1 cellular context compared by ENCODE assay signal in the genomic region with DNA sequence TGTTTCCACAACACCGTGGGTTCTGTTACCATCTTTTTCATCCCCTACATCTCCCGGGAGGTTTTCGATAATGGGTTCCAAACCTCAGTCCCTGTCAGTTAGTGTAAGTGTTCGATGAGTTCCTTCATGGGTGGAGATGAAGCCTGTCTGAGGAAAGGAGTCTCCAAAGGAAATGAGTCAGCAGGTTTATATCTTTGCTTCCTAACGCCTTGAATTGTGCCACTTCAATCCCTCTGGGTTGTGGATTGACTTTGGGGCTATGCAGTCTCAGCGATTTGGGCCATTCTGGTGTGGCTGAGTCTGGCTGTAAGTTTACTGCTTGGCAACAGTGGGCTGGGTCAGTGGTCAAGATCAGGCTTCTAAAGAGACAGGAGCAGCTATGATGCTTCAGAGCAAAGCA.
A peak's percentile ranks its signal among the peaks of the same experiment; 100 is the strongest.
TF ChIP-seq lines count a peak whose summit lies in the region.

No MANE protein-coding gene starts in this region.

TF ChIP-seq in K562, 482 proteins besides CTCF, POLR2A, EP300 and RAD21:
- TF ChIP-seq HDAC8 (tag; IDR thresholded peaks at IDR 0.05) (no peak), C11orf30 (IDR thresholded peaks at IDR 0.05; ENCODE audit: low read depth) (peak; percentile 85), MAFK (IDR thresholded peaks at IDR 0.05; ENCODE audit: low read length) (peak; percentile 14; the same call in 1 of the 2 replicates), CTBP1 (IDR thresholded peaks at IDR 0.05; ENCODE audit: borderline replicate concordance) (no peak), ATF2 (CRISPR knock-in tag; IDR thresholded peaks at IDR 0.05) (no peak), ZNF830 (CRISPR knock-in tag; IDR thresholded peaks at IDR 0.05) (no peak), RB1 (IDR thresholded peaks at IDR 0.05; ENCODE audit: low read depth) (no peak), ZNF124 (CRISPR knock-in tag; IDR thresholded peaks at IDR 0.05) (no peak), DNMT1 (IDR thresholded peaks at IDR 0.05) (no peak), NFE2 (IDR thresholded peaks at IDR 0.05; ENCODE audit: low read depth) (peak; percentile 74), ZNF212 (CRISPR knock-in tag; IDR thresholded peaks at IDR 0.05) (no peak), MAFF (IDR thresholded peaks at IDR 0.05; ENCODE audit: low read length) (peak; percentile 36; the same call in 1 of the 2 replicates), BRCA1 (IDR thresholded peaks at IDR 0.05) (no peak), BRCA1 (CRISPR knock-in tag; IDR thresholded peaks at IDR 0.05) (no peak), ZNF316 (IDR thresholded peaks at IDR 0.05) (peak; percentile 82), MCM2 (IDR thresholded peaks at IDR 0.05; ENCODE audit: low read depth) (no peak), TSHZ1 (CRISPR knock-in tag; IDR thresholded peaks at IDR 0.05) (no peak), MBD2 (IDR thresholded peaks at IDR 0.05; ENCODE audit: borderline replicate concordance, low read depth) (no peak), CC2D1A (IDR thresholded peaks at IDR 0.05) (no peak), ARNT (IDR thresholded peaks at IDR 0.05) (no peak), FOSL1 (tag; conservative IDR thresholded peaks at IDR 0.05) (0 out of 2 replicates have a peak, but pooled peaks have one; percentile 28), ILF3 (IDR thresholded peaks at IDR 0.05; ENCODE audit: borderline replicate concordance) (no peak), MAFG (tag; conservative IDR thresholded peaks at IDR 0.05) (peak; percentile 80), ZNF239 (CRISPR knock-in tag; IDR thresholded peaks at IDR 0.05) (no peak), HSF4 (CRISPR knock-in tag; IDR thresholded peaks at IDR 0.05; ENCODE audit: borderline replicate concordance) (no peak), PHF8 (IDR thresholded peaks at IDR 0.05; ENCODE audit: borderline replicate concordance, low read length) (no peak), MTA3 (IDR thresholded peaks at IDR 0.05; ENCODE audit: borderline replicate concordance) (no peak), CBX3 (IDR thresholded peaks at IDR 0.05; ENCODE audit: borderline replicate concordance in 1 of 2, low read length in 2 of 2) (no peak), ETV1 (tag; conservative IDR thresholded peaks at IDR 0.05; ENCODE audit: low read depth) (no peak), EHMT2 (IDR thresholded peaks at IDR 0.05) (no peak)
- TF ChIP-seq, protein P1, sequence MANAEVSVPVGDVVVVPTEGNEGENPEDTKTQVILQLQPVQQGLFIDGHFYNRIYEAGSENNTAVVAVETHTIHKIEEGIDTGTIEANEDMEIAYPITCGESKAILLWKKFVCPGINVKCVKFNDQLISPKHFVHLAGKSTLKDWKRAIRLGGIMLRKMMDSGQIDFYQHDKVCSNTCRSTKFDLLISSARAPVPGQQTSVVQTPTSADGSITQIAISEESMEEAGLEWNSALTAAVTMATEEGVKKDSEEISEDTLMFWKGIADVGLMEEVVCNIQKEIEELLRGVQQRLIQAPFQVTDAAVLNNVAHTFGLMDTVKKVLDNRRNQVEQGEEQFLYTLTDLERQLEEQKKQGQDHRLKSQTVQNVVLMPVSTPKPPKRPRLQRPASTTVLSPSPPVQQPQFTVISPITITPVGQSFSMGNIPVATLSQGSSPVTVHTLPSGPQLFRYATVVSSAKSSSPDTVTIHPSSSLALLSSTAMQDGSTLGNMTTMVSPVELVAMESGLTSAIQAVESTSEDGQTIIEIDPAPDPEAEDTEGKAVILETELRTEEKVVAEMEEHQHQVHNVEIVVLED (CRISPR knock-in tag; IDR thresholded peaks at IDR 0.05), result no peak
- TF ChIP-seq, protein P2, sequence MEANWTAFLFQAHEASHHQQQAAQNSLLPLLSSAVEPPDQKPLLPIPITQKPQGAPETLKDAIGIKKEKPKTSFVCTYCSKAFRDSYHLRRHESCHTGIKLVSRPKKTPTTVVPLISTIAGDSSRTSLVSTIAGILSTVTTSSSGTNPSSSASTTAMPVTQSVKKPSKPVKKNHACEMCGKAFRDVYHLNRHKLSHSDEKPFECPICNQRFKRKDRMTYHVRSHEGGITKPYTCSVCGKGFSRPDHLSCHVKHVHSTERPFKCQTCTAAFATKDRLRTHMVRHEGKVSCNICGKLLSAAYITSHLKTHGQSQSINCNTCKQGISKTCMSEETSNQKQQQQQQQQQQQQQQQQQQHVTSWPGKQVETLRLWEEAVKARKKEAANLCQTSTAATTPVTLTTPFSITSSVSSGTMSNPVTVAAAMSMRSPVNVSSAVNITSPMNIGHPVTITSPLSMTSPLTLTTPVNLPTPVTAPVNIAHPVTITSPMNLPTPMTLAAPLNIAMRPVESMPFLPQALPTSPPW (CRISPR knock-in tag; IDR thresholded peaks at IDR 0.05), result no peak
